In genomic region chrX:106612403-106612789, GRCh38 we compare ENCODE assay signal across 8 cellular contexts. TPM values are rescaled to one million over a fixed set of nuclear protein-coding genes. Genes with fewer than 3 reads are reported as not detected.
DNase-seq lines count a peak whose midpoint lies in the region; ATAC-seq and TF ChIP-seq lines count a peak whose summit lies in the region.

No MANE protein-coding gene starts in this region.

- TF ChIP-seq CTCF in left ventricle myocardium inferior (IDR thresholded peaks at IDR 0.05; ENCODE audit: borderline replicate concordance) (no peak), sigmoid colon (IDR thresholded peaks at IDR 0.05) (no peak)

- H3K4me1 ChIP-seq in left ventricle myocardium inferior (peaks cover 3% of the 10 kb centered on the region), sigmoid colon (peaks cover 0 to 4% (median 0%) of the 10 kb centered on the region in 4 donors)

- H3K4me1 Mint-ChIP-seq in activated naive CD4-positive, alpha-beta T cell treated with anti-CD3 and anti-CD28 coated beads, Interleukin-2, amount 50 U/mL, for 24 hours = peaks cover 30% of the 10 kb centered on the region
- H3K4me1 Mint-ChIP-seq in T-helper 17 cell = peaks cover 18% of the 10 kb centered on the region

- H3K4me3 ChIP-seq in left ventricle myocardium inferior (peak overlapping the region; percentile 64), sigmoid colon (peak overlapping the region; percentile 33 to 57 (median 52))

- H3K27ac ChIP-seq in left ventricle myocardium inferior (replicated peaks) (no peak overlapping the region), sigmoid colon (peak overlapping the region in 2 of 4 donors; percentile 42 to 48)

- no peaks in the 10 kb centered on the region for H3K9me3 Mint-ChIP-seq in activated naive CD4-positive, alpha-beta T cell treated with anti-CD3 and anti-CD28 coated beads, Interleukin-2, amount 50 U/mL, for 24 hours

- H3K36me3 ChIP-seq in left ventricle myocardium inferior (no peaks in the 10 kb centered on the region), sigmoid colon (no peaks in the 10 kb centered on the region)

- 1 to 3% methylated on average over 10 of the region's 10 CpGs for WGBS in sigmoid colon, 2 donors

- intact Hi-C loops in left ventricle myocardium inferior (cut with micrococcal nuclease) (no loop called here), sigmoid colon (cut with DNase I) (loop anchor here (5.0 kb wide), 1 partner anchor 190 kb away; the partner anchor contains the start of gene TBC1D8B)

- peak overlapping the region; percentile 95 for H3K4me3 Mint-ChIP-seq in activated naive CD4-positive, alpha-beta T cell treated with anti-CD3 and anti-CD28 coated beads, Interleukin-2, amount 50 U/mL, for 24 hours
- peak overlapping the region; percentile 96 for H3K4me3 Mint-ChIP-seq in T-helper 17 cell

- TF ChIP-seq EP300 in sigmoid colon (IDR thresholded peaks at IDR 0.05) = no peak

- H3K27me3 ChIP-seq in left ventricle myocardium inferior (ENCODE audit: low read depth) (no peaks in the 10 kb centered on the region), sigmoid colon (no peaks in the 10 kb centered on the region)

- H3K27me3 Mint-ChIP-seq in activated naive CD4-positive, alpha-beta T cell treated with anti-CD3 and anti-CD28 coated beads, Interleukin-2, amount 50 U/mL, for 24 hours = no peaks in the 10 kb centered on the region
- no peaks in the 10 kb centered on the region for H3K27me3 Mint-ChIP-seq in T-helper 17 cell

- peak; percentile 32 for ATAC-seq in HG03025 (IDR thresholded peaks at IDR 0.05; ENCODE audit: low FRiP score, unreplicated experiment)
- no peak for ATAC-seq in T-helper 17 cell
- no peak for ATAC-seq in esophagus mucosa

- no peak for TF ChIP-seq POLR2A in sigmoid colon (IDR thresholded peaks at IDR 0.05)

- H3K36me3 Mint-ChIP-seq in activated naive CD4-positive, alpha-beta T cell treated with anti-CD3 and anti-CD28 coated beads, Interleukin-2, amount 50 U/mL, for 24 hours = no peaks in the 10 kb centered on the region
- H3K36me3 Mint-ChIP-seq in T-helper 17 cell (ENCODE audit: low read depth) = no peaks in the 10 kb centered on the region

- H3K27ac Mint-ChIP-seq in activated naive CD4-positive, alpha-beta T cell treated with anti-CD3 and anti-CD28 coated beads, Interleukin-2, amount 50 U/mL, for 24 hours = peak overlapping the region; percentile 83
- peak overlapping the region; percentile 95 for H3K27ac Mint-ChIP-seq in T-helper 17 cell

- H3K9me3 ChIP-seq in T-helper 17 cell (ENCODE audit: control insufficient read depth, low read length, poor library complexity, severe bottlenecking) = no peaks in the 10 kb centered on the region
- H3K9me3 ChIP-seq in left ventricle myocardium inferior (replicated peaks) = no peaks in the 10 kb centered on the region
- no peaks in the 10 kb centered on the region for H3K9me3 ChIP-seq in sigmoid colon

- DNase-seq in activated naive CD4-positive, alpha-beta T cell (lab: John Stamatoyannopoulos, UW) = no peak
- DNase-seq in T-helper 17 cell = no peak
- DNase-seq in left ventricle myocardium inferior = no peak
- DNase-seq in sigmoid colon = no peak
- DNase-seq in KG1 (lab: John Stamatoyannopoulos, UW) = no peak

RNA-seq across cellular contexts. Expression of gene RADX, which starts 0.6 kb away (rescaled TPM):
- 10 to 100 TPM; 13.2 to 30.3 TPM for total RNA-seq in T-helper 17 cell
- total RNA-seq in left ventricle myocardium inferior = 2.3 TPM
- total RNA-seq in sigmoid colon = 1 to 10 TPM; 1.1 to 7.3 (median 3.4) TPM
- polyA plus RNA-seq in sigmoid colon = under 1 TPM; 0.60 to 0.92 (median 0.92) TPM
- 0.76 TPM for total RNA-seq in esophagus mucosa
